ENCODE assay signal across 2 cellular contexts in genomic region chr20:3239867-3240775, GRCh38.
TF ChIP-seq lines count a peak whose summit lies in the region.

No MANE protein-coding gene starts in this region.

TF ChIP-seq in A549, 52 proteins besides CTCF, POLR2A, EP300 and RAD21:
- TF ChIP-seq USF2 (IDR thresholded peaks at IDR 0.05): no peak
- TF ChIP-seq TP53 (CRISPR knock-in tag; IDR thresholded peaks at IDR 0.05): no peak
- no peak for TF ChIP-seq EHF (CRISPR knock-in tag; IDR thresholded peaks at IDR 0.05)
- TF ChIP-seq PBX3 (IDR thresholded peaks at IDR 0.05): no peak
- no peak for TF ChIP-seq ZFP36 (IDR thresholded peaks at IDR 0.05; ENCODE audit: borderline replicate concordance, partially characterized antibody)
- TF ChIP-seq HOXA7 (CRISPR knock-in tag; IDR thresholded peaks at IDR 0.05): no peak
- TF ChIP-seq CHD4 (IDR thresholded peaks at IDR 0.05; ENCODE audit: borderline replicate concordance): no peak
- TF ChIP-seq CHD2 (IDR thresholded peaks at IDR 0.05; ENCODE audit: low read length, partially characterized antibody): no peak
- no peak for TF ChIP-seq NR3C1 (IDR thresholded peaks at IDR 0.05)
- no peak for TF ChIP-seq PHF8 (IDR thresholded peaks at IDR 0.05; ENCODE audit: borderline replicate concordance, low read depth)
- TF ChIP-seq MYC (IDR thresholded peaks at IDR 0.05; ENCODE audit: borderline replicate concordance, low read length): no peak
- TF ChIP-seq BCL3 (IDR thresholded peaks at IDR 0.05): no peak
- no peak for TF ChIP-seq HMGXB4 (CRISPR knock-in tag; IDR thresholded peaks at IDR 0.05; ENCODE audit: borderline replicate concordance)

TF ChIP-seq in IMR-90, 13 proteins besides CTCF, POLR2A, EP300 and RAD21:
- TF ChIP-seq SMC3 (IDR thresholded peaks at IDR 0.05; ENCODE audit: low read depth, low read length) (no peak), BHLHE40 (IDR thresholded peaks at IDR 0.05; ENCODE audit: low read depth, low read length) (no peak), MXI1 (IDR thresholded peaks at IDR 0.05; ENCODE audit: borderline replicate concordance, low read depth, low read length) (peak; percentile 13; the same call in 1 of the 2 replicates)
